19 cellular contexts compared by ENCODE assay signal in the genomic region with DNA sequence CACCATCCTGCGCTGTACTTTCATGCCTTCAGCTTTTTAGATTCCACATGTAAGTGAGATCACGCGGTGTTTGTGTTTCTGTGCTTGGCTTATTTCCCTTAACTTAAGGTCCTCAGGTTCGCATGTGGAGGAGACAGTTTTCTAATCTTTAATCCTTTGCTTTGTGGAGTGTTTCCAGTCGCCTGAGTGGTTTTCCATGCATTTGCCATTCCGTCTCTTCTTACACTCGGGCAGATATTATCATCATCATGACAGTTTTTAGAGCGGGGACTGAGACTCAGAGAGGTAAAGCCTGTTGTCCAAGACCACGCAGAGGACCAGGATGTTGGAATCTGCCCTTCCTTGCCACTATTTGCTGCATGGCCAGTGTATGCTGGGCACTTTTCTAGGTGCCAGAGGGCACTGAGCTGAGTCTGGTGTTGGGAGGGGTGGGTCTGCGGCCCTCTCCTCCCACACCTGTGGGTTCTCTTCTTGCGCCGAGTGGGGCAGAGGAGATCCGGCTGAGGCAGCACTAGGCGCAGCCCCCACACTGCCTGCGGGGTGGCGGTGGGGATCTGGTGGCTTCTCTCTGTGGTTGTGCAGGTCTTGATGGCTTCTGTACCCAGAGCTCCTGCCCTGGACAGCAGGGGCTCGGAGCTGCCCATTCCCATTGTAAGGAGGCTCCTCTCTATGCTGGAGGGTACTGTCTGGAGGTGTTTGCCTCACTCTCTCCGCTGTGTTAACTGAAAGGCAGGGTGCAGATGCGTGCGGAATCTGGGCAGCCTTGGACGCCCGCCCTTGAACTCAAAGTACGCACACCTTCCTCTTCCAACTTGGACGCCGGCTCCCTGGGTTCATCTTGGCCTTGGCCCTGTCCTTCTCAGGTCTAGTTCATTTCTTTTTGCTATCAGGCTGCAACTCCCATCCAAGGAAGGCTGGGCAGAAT.
"Had no signal": no experiment of that assay in that cellular context is flagged by ENCODE, and none has a peak within 500 bp of the region (broad histone marks: within the 10 kb centered on the region; RNA-seq: fewer than 3 reads in every experiment).

No MANE protein-coding gene starts in this region.

- H3K9me3 ChIP-seq: tibial nerve had no signal

- H3K27ac Mint-ChIP-seq: activated CD4-positive, alpha-beta T cell treated with anti-CD3 and anti-CD28 coated beads, Interleukin-2, amount 10 ng/mL, durations not matched to agents 24 days and 14 days; activated naive CD8-positive, alpha-beta T cell; activated T-cell treated with anti-CD3 and anti-CD28 coated beads, Interleukin-2, amount 50 U/mL, for 24 hours; T-helper 1 cell treated with Interleukin-12 subunit alpha and Interleukin-12 subunit beta and Interleukin-4 antibody, amounts not matched to agents 30 μg/mL and 1 μg/mL, for 36 hours; WTC11 had no signal

- H3K4me3 Mint-ChIP-seq: activated CD4-positive, alpha-beta T cell treated with anti-CD3 and anti-CD28 coated beads, Interleukin-2, amount 10 ng/mL, durations not matched to agents 24 days and 14 days; activated naive CD8-positive, alpha-beta T cell; activated T-cell treated with anti-CD3 and anti-CD28 coated beads, Interleukin-2, amount 50 U/mL, for 24 hours; T-helper 1 cell treated with Interleukin-12 subunit alpha and Interleukin-12 subunit beta and Interleukin-4 antibody, amounts not matched to agents 30 μg/mL and 1 μg/mL, for 36 hours; WTC11 had no signal

- H3K27me3 Mint-ChIP-seq: naive B cell had no signal

- H3K9me3 Mint-ChIP-seq: activated CD4-positive, alpha-beta T cell treated with anti-CD3 and anti-CD28 coated beads, Interleukin-2, amount 10 ng/mL, durations not matched to agents 24 days and 14 days; activated T-cell treated with anti-CD3 and anti-CD28 coated beads, Interleukin-2, amount 50 U/mL, for 24 hours; naive B cell; T-helper 1 cell treated with Interleukin-12 subunit alpha and Interleukin-12 subunit beta and Interleukin-4 antibody, amounts not matched to agents 30 μg/mL and 1 μg/mL, for 36 hours; WTC11 had no signal

- H3K4me1 Mint-ChIP-seq: activated CD4-positive, alpha-beta T cell treated with anti-CD3 and anti-CD28 coated beads, Interleukin-2, amount 10 ng/mL, durations not matched to agents 24 days and 14 days; naive B cell had no signal

- H3K36me3 ChIP-seq: tibial nerve had no signal

- H3K4me3 ChIP-seq: lung, tibial nerve had no signal

- DNase-seq: activated CD4-positive, alpha-beta T cell treated with anti-CD3 and anti-CD28 coated beads, Interleukin-2, amount 10 ng/mL, durations not matched to agents 24 days and 14 days; activated gamma-delta T cell; activated T-cell treated with anti-CD3 and anti-CD28 coated beads, Interleukin-2, amount 50 U/mL, for 24 hours; amygdala; cerebellar nuclear complex; dermis blood vessel endothelial cell; erythroblast; hippocampal formation; kidney glomerular epithelial cell; naive B cell; occipital lobe; stimulated activated CD4-positive, alpha-beta T cell treated with anti-CD3 and anti-CD28 coated beads, Interleukin-15, amount 100 ng/mL, for 24 hours; stimulated activated CD4-positive, alpha-beta T cell treated with anti-CD3 and anti-CD28 coated beads, Interleukin-4, amount 100 ng/mL, for 24 hours had no signal

- H3K36me3 Mint-ChIP-seq: activated naive CD8-positive, alpha-beta T cell; naive B cell; WTC11 had no signal

- H3K27me3 ChIP-seq: tibial nerve had no signal

- ATAC-seq: SK-N-SH treated with all-trans-retinoic acid at 6 μM for 48 hours, WTC11 had no signal
